Comparison of ENCODE assay signal across 8 cellular contexts in genomic region chr21:33266050-33266783, GRCh38. TPM values are rescaled to one million over a fixed set of nuclear protein-coding genes. Genes with fewer than 3 reads are reported as not detected.
A peak's percentile ranks its signal among the peaks of the same experiment; 100 is the strongest.
DNase-seq lines count a peak whose midpoint lies in the region; ATAC-seq and TF ChIP-seq lines count a peak whose summit lies in the region.

Gene IL10RB (plus strand): TSS chr21:33266367. CDS start chr21:33266466, 99 bp downstream.

- peak within 1 kb of the TSS; percentile 96 for H3K4me3 Mint-ChIP-seq in activated T-cell treated with anti-CD3 and anti-CD28 coated beads, Interleukin-2, amount 50 U/mL, for 4 hours

- in situ Hi-C loops in Panc1 (cut with HindIII; ENCODE audit: low pct_unique_long_range_greater_than_20kb, low sequenced_read_pairs): no loop called here

- no peak for TF ChIP-seq CTCF in Panc1 (IDR thresholded peaks at IDR 0.05)

- POLR2A ChIA-PET in Panc1 (lab: Charles Lee): interaction anchor here (0.5 to 0.6 kb wide), 2 partner anchors 44 to 170 kb away, joined by 3 to 4 read pairs; no protein-coding TSS in a partner anchor

- peak; percentile 48 for ATAC-seq in GM19395 (IDR thresholded peaks at IDR 0.05; ENCODE audit: unreplicated experiment)
- peak; percentile 94 for ATAC-seq in Panc1
- peak; percentile 73 to 74 for ATAC-seq in activated T-cell treated with anti-CD3 and anti-CD28 coated beads, Interleukin-2, amount 50 U/mL, for 4 hours

- H3K4me3 ChIP-seq in BLaER1 (peak within 1 kb of the TSS; percentile 86), HUES48 (ENCODE audit: low read depth, low read length) (peak within 1 kb of the TSS; percentile 68), Panc1 (ENCODE audit: low read depth in 2 of 2, low read length in 2 of 2) (peak within 1 kb of the TSS; percentile 58 to 68), muscle layer of duodenum (ENCODE audit: low read depth in 1 of 2, low read length in 2 of 2) (peak within 1 kb of the TSS; percentile 74 to 84)

- H4K20me1 ChIP-seq in BLaER1: 0 out of 2 replicates have a peak, but pooled peaks cover 7% of the 10 kb centered on the region

- H3K4me2 ChIP-seq in BLaER1: peak within 1 kb of the TSS; percentile 99

- H3K9ac ChIP-seq in BLaER1 (peak within 1 kb of the TSS; percentile 87), HUES48 (ENCODE audit: low read depth, low read length) (0 out of 2 replicates have a peak within 1 kb of the TSS, but pooled peaks have one; percentile 49)

- H3K27me3 Mint-ChIP-seq in activated T-cell treated with anti-CD3 and anti-CD28 coated beads, Interleukin-2, amount 50 U/mL, for 4 hours (ENCODE audit: low read depth): no peaks in the 10 kb centered on the region

- H3K9me3 Mint-ChIP-seq in activated T-cell treated with anti-CD3 and anti-CD28 coated beads, Interleukin-2, amount 50 U/mL, for 4 hours: no peaks in the 10 kb centered on the region

- H3K4me1 Mint-ChIP-seq in activated T-cell treated with anti-CD3 and anti-CD28 coated beads, Interleukin-2, amount 50 U/mL, for 4 hours (ENCODE audit: low read depth): peaks cover 59% of the 10 kb centered on the region

- intact Hi-C loops in Panc1 (cut with micrococcal nuclease; ENCODE audit: unreplicated experiment): no loop called here

- H3K36me3 Mint-ChIP-seq in activated T-cell treated with anti-CD3 and anti-CD28 coated beads, Interleukin-2, amount 50 U/mL, for 4 hours (ENCODE audit: insufficient read depth): peaks cover 18% of the 10 kb centered on the region

- CTCF ChIA-PET in Panc1 (lab: Charles Lee): interaction anchor here (0.6 kb wide), 1 partner anchor 27 kb away, joined by 3 read pairs; no protein-coding TSS in a partner anchor

- H3K36me3 ChIP-seq in BLaER1 (peaks cover 52% of the 10 kb centered on the region), HUES48 (ENCODE audit: control insufficient read depth, insufficient read depth, low read length) (no peaks in the 10 kb centered on the region), Panc1 (ENCODE audit: control insufficient read depth, insufficient read depth, low read length) (no peaks in the 10 kb centered on the region), muscle layer of duodenum (ENCODE audit: control insufficient read depth in 1 of 2, insufficient read depth in 2 of 2, low read length in 2 of 2) (peaks cover 19 to 25% of the 10 kb centered on the region in 2 donors)

- H3K27ac ChIP-seq in BLaER1 (peak within 1 kb of the TSS; percentile 81), HUES48 (ENCODE audit: low read depth, low read length) (peak within 1 kb of the TSS; percentile 35), Panc1 (ENCODE audit: low read length) (peak within 1 kb of the TSS; percentile 75), muscle layer of duodenum (ENCODE audit: low read length) (peak within 1 kb of the TSS; percentile 86)

- H3K4me1 ChIP-seq in BLaER1: peaks cover 47% of the 10 kb centered on the region
- peaks cover 5% of the 10 kb centered on the region; the same call in 1 of the 2 replicates for H3K4me1 ChIP-seq in HUES48 (ENCODE audit: control insufficient read depth, insufficient read depth, low read length)
- H3K4me1 ChIP-seq in Panc1 (ENCODE audit: control insufficient read depth, insufficient read depth, low read length): 0 out of 2 replicates have a peak, but pooled peaks cover 2% of the 10 kb centered on the region
- H3K4me1 ChIP-seq in muscle layer of duodenum (ENCODE audit: control insufficient read depth in 1 of 2, insufficient read depth in 2 of 2, low read length in 2 of 2): peaks cover 0 to 5% of the 10 kb centered on the region in 2 donors

- no peaks in the 10 kb centered on the region for H3K9me3 ChIP-seq in BLaER1
- no peaks in the 10 kb centered on the region for H3K9me3 ChIP-seq in HUES48 (ENCODE audit: control insufficient read depth, insufficient read depth, low read length)
- H3K9me3 ChIP-seq in Panc1 (ENCODE audit: control insufficient read depth, insufficient read depth, low read depth, low read length): no peaks in the 10 kb centered on the region
- H3K9me3 ChIP-seq in muscle layer of duodenum (ENCODE audit: control insufficient read depth in 1 of 2, low read length in 2 of 2): no peaks in the 10 kb centered on the region

- BruUV-seq in Panc1 (replicated peaks; lab: Mats Ljungman, UMichigan): no TSS peak

- H3K27me3 ChIP-seq in BLaER1 (no peaks in the 10 kb centered on the region), HUES48 (ENCODE audit: control insufficient read depth, insufficient read depth, low read length) (peaks cover 11% of the 10 kb centered on the region), Panc1 (ENCODE audit: control insufficient read depth, insufficient read depth, low read length) (no peaks in the 10 kb centered on the region), muscle layer of duodenum (ENCODE audit: low read depth, low read length) (no peaks in the 10 kb centered on the region)

- no peak for TF ChIP-seq POLR2A in erythroblast (IDR thresholded peaks at IDR 0.05; ENCODE audit: low read length)

- DNase-seq in Panc1 (ENCODE audit: low read depth, low spot score): no peak
- DNase-seq in activated T-cell treated with anti-CD3 and anti-CD28 coated beads, Interleukin-2, amount 50 U/mL, for 4 hours: peak; percentile 72
- DNase-seq in erythroblast (lab: John Stamatoyannopoulos, UW): peak; percentile 75 to 86
- peak; percentile 36 to 51 for DNase-seq in stimulated activated CD8-positive, alpha-beta memory T cell treated with anti-CD3 and anti-CD28 coated beads, Interleukin-7, amount 100 ng/mL, for 1 hour (ENCODE audit: low read depth in 2 of 2)

RNA-seq across cellular contexts. Expression of gene IL10RB, which starts in this region (rescaled TPM):
- 17.7 TPM for total RNA-seq in Panc1 (2021; ENCODE audit: unreplicated experiment)
- polyA plus RNA-seq in Panc1 (2012; ENCODE audit: insufficient read length): 18.6 TPM
- 10 to 100 TPM in 2 of 3 donors, 1 to 10 TPM in 1; 9.3 to 11.6 (median 10.2) TPM for total RNA-seq in activated T-cell treated with anti-CD3 and anti-CD28 coated beads, Interleukin-2, amount 50 U/mL, for 4 hours

Comparison
In these comparisons a context has a peak if more than half of its experiments do, and no peak if none do; other contexts are left out.
1. H3K27ac ChIP-seq: peak in every context shown above with its lines; median percentile 86 in muscle layer of duodenum; 81 in BLaER1; 75 in Panc1; 35 in HUES48.